Comparison of ENCODE assay signal across 13 cellular contexts in the genomic region with DNA sequence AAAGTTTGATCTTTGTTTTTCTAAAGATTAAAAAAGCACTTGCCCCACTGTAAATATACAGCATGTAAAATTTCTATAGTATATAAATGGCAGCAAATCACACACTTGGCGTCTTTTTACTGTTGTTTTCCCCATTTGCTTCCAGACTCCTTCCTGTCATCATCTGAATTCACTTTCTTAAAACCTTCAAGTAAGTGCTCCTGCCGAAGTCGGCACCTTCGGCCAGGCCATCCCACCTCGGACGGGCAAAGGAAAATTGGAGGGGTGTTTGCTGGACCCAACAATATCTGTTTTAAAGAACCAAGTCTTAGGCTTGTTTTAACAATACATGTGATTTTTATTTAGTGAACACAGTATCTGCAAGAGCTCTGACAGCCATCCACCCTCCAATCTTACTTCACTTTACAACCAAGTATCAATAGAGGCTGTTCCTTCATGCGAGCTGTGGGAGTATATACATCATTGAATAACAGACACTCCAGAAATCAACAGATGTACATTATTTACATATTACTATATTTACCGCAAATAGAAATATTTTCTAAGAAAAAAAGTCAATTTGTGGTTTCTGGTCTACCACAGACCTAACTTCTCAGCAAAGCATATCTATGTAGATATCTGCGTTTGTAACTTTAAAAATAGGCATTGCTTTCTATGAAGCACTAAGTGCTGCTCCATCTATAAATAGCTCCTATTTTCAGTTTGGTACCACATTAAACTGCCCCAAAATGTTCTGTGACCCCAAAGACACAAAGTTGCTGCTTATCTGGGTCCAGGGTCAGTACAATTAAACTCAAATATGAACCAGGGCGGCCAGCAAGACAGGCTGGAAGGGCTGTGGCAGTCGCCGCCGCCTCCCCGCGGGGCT. TPM values are rescaled to one million over a fixed set of nuclear protein-coding genes. Genes with fewer than 3 reads are reported as not detected.
A peak's percentile ranks its signal among the peaks of the same experiment; 100 is the strongest.
DNase-seq lines count a peak whose midpoint lies in the region; ATAC-seq lines count a peak whose summit lies in the region.
"Had no signal": no experiment of that assay in that cellular context is flagged by ENCODE, and none has a peak within 500 bp of the region (broad histone marks: within the 10 kb centered on the region; RNA-seq: fewer than 3 reads in every experiment).

No MANE protein-coding gene starts in this region.

- no peaks in the 10 kb centered on the region for H3K9me3 Mint-ChIP-seq in T-helper 2 cell treated with Interferon-gamma antibody and Interleukin-4, amounts not matched to agents 5 μg/mL and 100 μg/mL, for 36 hours
- H3K9me3 Mint-ChIP-seq in stimulated activated naive B cell treated with anti-CD40 and anti-IgM and Interleukin-4, amounts not matched to agents 10 μg/mL and 1 μg/mL and 100 μg/mL, for 72 hours: no peaks in the 10 kb centered on the region
- H3K9me3 Mint-ChIP-seq: GM23338 had no signal

- peaks cover 16% of the 10 kb centered on the region for H3K4me1 Mint-ChIP-seq in T-helper 2 cell treated with Interferon-gamma antibody and Interleukin-4, amounts not matched to agents 5 μg/mL and 100 μg/mL, for 36 hours (ENCODE audit: low read depth)
- peaks cover under 1 to 5% of the 10 kb centered on the region in 2 donors for H3K4me1 Mint-ChIP-seq in stimulated activated naive B cell treated with anti-CD40 and anti-IgM and Interleukin-4, amounts not matched to agents 10 μg/mL and 1 μg/mL and 100 μg/mL, for 72 hours

- H3K27me3 ChIP-seq in H7 (ENCODE audit: control insufficient read depth, insufficient read depth, low read length): no peaks in the 10 kb centered on the region
- H3K27me3 ChIP-seq: pancreas had no signal

- ATAC-seq in activated CD4-positive, CD25-positive, alpha-beta regulatory T cell treated with anti-CD3 and anti-CD28 coated beads, Interleukin-2, amount 50 U/mL, for 24 hours: peak; percentile 58 to 64
- ATAC-seq in stimulated activated naive B cell treated with anti-CD40 and anti-IgM and Interleukin-4, amounts not matched to agents 10 μg/mL and 1 μg/mL and 100 μg/mL, for 72 hours (replicated peaks): peak; percentile 31 to 37
- no peak for ATAC-seq in HG03520 (IDR thresholded peaks at IDR 0.05; ENCODE audit: unreplicated experiment)
- ATAC-seq: GM23338 had no signal

- no peak overlapping the region for H3K4me3 ChIP-seq in H7 (ENCODE audit: insufficient read depth, low read depth, low read length)
- H3K4me3 ChIP-seq: GM23338, pancreas had no signal

- H3K36me3 ChIP-seq in H7 (replicated peaks; ENCODE audit: control insufficient read depth, insufficient read depth, low read length): peaks cover 11% of the 10 kb centered on the region

- no peaks in the 10 kb centered on the region for H3K27me3 Mint-ChIP-seq in T-helper 2 cell treated with Interferon-gamma antibody and Interleukin-4, amounts not matched to agents 5 μg/mL and 100 μg/mL, for 36 hours (ENCODE audit: low read depth)
- no peaks in the 10 kb centered on the region for H3K27me3 Mint-ChIP-seq in stimulated activated naive B cell treated with anti-CD40 and anti-IgM and Interleukin-4, amounts not matched to agents 10 μg/mL and 1 μg/mL and 100 μg/mL, for 72 hours

- no peak for DNase-seq in activated CD4-positive, CD25-positive, alpha-beta regulatory T cell treated with anti-CD3 and anti-CD28 coated beads, Interleukin-2, amount 50 U/mL, for 72 hours
- peak; percentile 17 for DNase-seq in H7
- DNase-seq in T-helper 2 cell treated with Interferon-gamma antibody and Interleukin-4, amounts not matched to agents 5 μg/mL and 100 μg/mL, for 36 hours (ENCODE audit: low spot score): no peak
- no peak for DNase-seq in stimulated activated naive B cell treated with anti-CD40 and anti-IgM and Interleukin-4, amounts not matched to agents 10 μg/mL and 1 μg/mL and 100 μg/mL, for 72 hours
- no peak for DNase-seq in GF-D8 (lab: John Stamatoyannopoulos, UW)
- no peak for DNase-seq in NCI-H2171 (lab: John Stamatoyannopoulos, UW)
- DNase-seq: hippocampal formation; NCI-H2227 treated with DMSO at 0.1 percent for 48 hours; pancreas; stimulated activated naive CD4-positive, alpha-beta T cell treated with Interleukin-2 at 50 U/mL for 16 hours had no signal

- H3K27ac Mint-ChIP-seq in T-helper 2 cell treated with Interferon-gamma antibody and Interleukin-4, amounts not matched to agents 5 μg/mL and 100 μg/mL, for 36 hours: no peak overlapping the region
- no peak overlapping the region for H3K27ac Mint-ChIP-seq in stimulated activated naive B cell treated with anti-CD40 and anti-IgM and Interleukin-4, amounts not matched to agents 10 μg/mL and 1 μg/mL and 100 μg/mL, for 72 hours
- H3K27ac Mint-ChIP-seq: GM23338 had no signal

- peak overlapping the region; percentile 39 for H3K4me3 Mint-ChIP-seq in T-helper 2 cell treated with Interferon-gamma antibody and Interleukin-4, amounts not matched to agents 5 μg/mL and 100 μg/mL, for 36 hours
- H3K4me3 Mint-ChIP-seq in stimulated activated naive B cell treated with anti-CD40 and anti-IgM and Interleukin-4, amounts not matched to agents 10 μg/mL and 1 μg/mL and 100 μg/mL, for 72 hours: no peak overlapping the region
- H3K4me3 Mint-ChIP-seq: GM23338 had no signal

- peaks cover 27% of the 10 kb centered on the region for H3K36me3 Mint-ChIP-seq in T-helper 2 cell treated with Interferon-gamma antibody and Interleukin-4, amounts not matched to agents 5 μg/mL and 100 μg/mL, for 36 hours (ENCODE audit: low read depth)
- H3K36me3 Mint-ChIP-seq in stimulated activated naive B cell treated with anti-CD40 and anti-IgM and Interleukin-4, amounts not matched to agents 10 μg/mL and 1 μg/mL and 100 μg/mL, for 72 hours: peaks cover 23 to 44% of the 10 kb centered on the region in 2 donors

RNA-seq across cellular contexts. Expression of gene USP42, which starts 56.9 kb away (rescaled TPM):
- total RNA-seq in H7 (2014; rRNA removed; shearing (Covaris generic)): 9.6 and 11.4 TPM in 2 replicates
